ENCODE assay signal across 11 cellular contexts in the genomic region with DNA sequence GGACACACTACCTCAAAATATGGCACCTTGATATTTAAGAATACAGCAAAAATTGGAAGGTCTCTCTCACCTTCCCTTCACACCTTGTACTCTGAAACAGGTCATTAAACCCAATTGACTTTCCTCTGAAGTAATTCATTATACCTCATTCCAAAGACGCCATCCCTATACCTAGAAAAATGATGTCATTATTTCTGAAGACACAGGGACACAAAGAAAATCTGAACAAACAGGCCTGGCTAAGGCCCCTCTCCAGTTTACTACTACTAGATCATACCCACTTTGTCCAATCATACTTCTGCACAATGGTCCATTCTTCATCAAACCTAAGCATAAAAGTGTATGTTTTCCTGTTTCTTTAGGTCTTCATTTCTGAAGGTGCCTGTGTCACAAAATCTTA.
"Had no signal": no experiment of that assay in that cellular context is flagged by ENCODE, and none has a peak within 500 bp of the region (broad histone marks: within the 10 kb centered on the region; RNA-seq: fewer than 3 reads in every experiment).

No MANE protein-coding gene starts in this region.

- H2AFZ ChIP-seq: GM23248, GM23338 had no signal

- H3K4me3 ChIP-seq: GM23248, GM23338, HAP-1 had no signal

- H3K9ac ChIP-seq: GM23248 had no signal

- H3K36me3 ChIP-seq: HAP-1 had no signal

- H3K4me1 ChIP-seq: HAP-1 had no signal

- FAIRE-seq: H1, H54 had no signal

- H3K27ac ChIP-seq: GM23248 had no signal

- DNase-seq: GM23248, GOT3, H7, H9, HCEC 1CT, HFFc6 had no signal

- H3K4me1 Mint-ChIP-seq: GM23338 had no signal

- H3K27ac Mint-ChIP-seq: GM23338, H9, HFFc6 had no signal

- H3K9me3 ChIP-seq: HAP-1 had no signal

- ATAC-seq: GM23338, HCT116 had no signal

- H3K4me3 Mint-ChIP-seq: GM23338, H9, HFFc6 had no signal

- H3K4me2 ChIP-seq: GM23338 had no signal
